ENCODE assay signal across 20 cellular contexts in the genomic region with DNA sequence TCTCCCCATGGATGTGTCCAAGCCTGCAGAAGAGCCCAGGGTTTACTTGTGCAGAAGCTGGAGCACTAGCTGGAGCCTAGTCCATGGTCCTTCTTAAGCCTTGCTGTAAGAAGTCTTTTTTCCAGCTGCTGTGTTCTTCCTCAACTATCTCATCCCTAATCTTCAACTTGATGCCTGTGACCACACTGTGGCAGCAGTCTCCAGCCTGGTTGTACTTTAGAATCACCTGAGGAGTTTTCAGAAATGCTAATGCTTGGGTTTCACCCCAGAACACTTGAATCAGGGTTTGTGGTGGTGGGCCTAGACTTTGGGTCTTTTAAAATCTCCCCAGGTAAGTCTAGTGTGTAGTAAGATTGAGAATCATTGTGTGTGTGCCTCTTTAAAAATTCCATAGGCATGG.
"Had no signal": no experiment of that assay in that cellular context is flagged by ENCODE, and none has a peak within 500 bp of the region (broad histone marks: within the 10 kb centered on the region; RNA-seq: fewer than 3 reads in every experiment).

No MANE protein-coding gene starts in this region.

- H3K27me3 ChIP-seq: esophagus squamous epithelium, heart right ventricle, left lung, right atrium auricular region, spleen had no signal

- H3K4me3 ChIP-seq: esophagus squamous epithelium, heart right ventricle, left lung, lung, mucosa of descending colon, right atrium auricular region, spleen, tibial nerve had no signal

- H3K9me3 ChIP-seq: esophagus squamous epithelium, heart right ventricle, left lung, right atrium auricular region, spleen, tibial nerve had no signal

- H3K36me3 ChIP-seq: esophagus squamous epithelium, heart right ventricle, left lung, right atrium auricular region, spleen, tibial nerve had no signal

- H3K27ac ChIP-seq: esophagus squamous epithelium, heart right ventricle, left lung, right atrium auricular region, spleen, tibial nerve had no signal

- ATAC-seq: activated naive CD8-positive, alpha-beta T cell treated with anti-CD3 and anti-CD28 coated beads, Interleukin-2, amount 50 U/mL, for 24 hours; activated T-helper 17 cell treated with anti-CD3 and anti-CD28 coated beads, Interleukin-2, amount 50 U/mL, for 72 hours; heart right ventricle; left lung; mucosa of descending colon; natural killer cell treated with Interleukin-12 subunit alpha and Interleukin-12 subunit beta and Interleukin-15 and Interleukin-18, amount 100 ng/mL, for 72 hours had no signal

- DNase-seq: activated CD4-positive, alpha-beta memory T cell treated with anti-CD3 and anti-CD28 coated beads, Interleukin-2, amount 10 ng/mL, durations not matched to agents 7 days and 5 days; activated CD4-positive, alpha-beta T cell treated with anti-CD3 and anti-CD28 coated beads for 1 hour; activated CD4-positive, alpha-beta T cell treated with anti-CD3 and anti-CD28 coated beads, Interleukin-2, amount 10 ng/mL, durations not matched to agents 7 days and 5 days; activated CD8-positive, alpha-beta memory T cell treated with anti-CD3 and anti-CD28 coated beads, Interleukin-2, amount 50 U/mL, for 48 hours; activated naive CD8-positive, alpha-beta T cell treated with anti-CD3 and anti-CD28 coated beads, Interleukin-2, amount 50 U/mL, for 24 hours; activated T-cell treated with anti-CD3 and anti-CD28 coated beads, Interleukin-2, amount 50 U/mL, for 24 hours; amygdala; caudate nucleus; esophagus squamous epithelium; foreskin melanocyte; heart right ventricle; left lung; mucosa of descending colon; spleen; stimulated activated naive CD4-positive, alpha-beta T cell treated with Interleukin-2 at 50 U/mL for 16 hours had no signal

- H3K4me1 ChIP-seq: esophagus squamous epithelium, heart right ventricle, left lung, right atrium auricular region, spleen, tibial nerve had no signal
